8 cellular contexts compared by ENCODE assay signal in genomic region chr4:6269651-6270511, GRCh38. TPM values are rescaled to one million over a fixed set of nuclear protein-coding genes. Genes with fewer than 3 reads are reported as not detected.
A peak's percentile ranks its signal among the peaks of the same experiment; 100 is the strongest.
DNase-seq lines count a peak whose midpoint lies in the region; ATAC-seq and TF ChIP-seq lines count a peak whose summit lies in the region.

Gene WFS1 (plus strand): TSS chr4:6269850. CDS start chr4:6277456, 7,606 bp downstream.

- no peaks in the 10 kb centered on the region for H3K36me3 Mint-ChIP-seq in natural killer cell treated with Interleukin-12 subunit alpha and Interleukin-12 subunit beta and Interleukin-15 and Interleukin-18, amount 100 ng/mL, for 72 hours

- WGBS in GM23248 (ENCODE audit: low coverage in 1 of 2, low lambda C conversion rate in 2 of 2, missing lambda C conversion rate in 2 of 2), 2 experiments, result 0 to 2% methylated on average over 39 to 45 of the region's 99 CpGs

- H3K4me3 ChIP-seq in DOHH2 (ENCODE audit: low read length), result peak within 1 kb of the TSS; percentile 74
- peak within 1 kb of the TSS; percentile 86 for H3K4me3 ChIP-seq in GM23248

- H2AFZ ChIP-seq in GM23248, result peak within 1 kb of the TSS; percentile 91

- H3K9me2 ChIP-seq in DOHH2 (replicated peaks; ENCODE audit: control insufficient read depth, low read length) (no peaks in the 10 kb centered on the region), GM23248 (ENCODE audit: insufficient read depth) (no peaks in the 10 kb centered on the region)

- H3K36me3 ChIP-seq in DOHH2 (ENCODE audit: control insufficient read depth, low read length), result no peaks in the 10 kb centered on the region
- H3K36me3 ChIP-seq in GM23248 (ENCODE audit: low read depth), result no peaks in the 10 kb centered on the region

- H3K9me3 ChIP-seq in DOHH2 (ENCODE audit: control insufficient read depth, insufficient read depth, low read length), result no peaks in the 10 kb centered on the region
- H3K9me3 ChIP-seq in GM23248 (ENCODE audit: low read depth), result no peaks in the 10 kb centered on the region

- ATAC-seq in natural killer cell treated with Interleukin-12 subunit alpha and Interleukin-12 subunit beta and Interleukin-15 and Interleukin-18, amount 100 ng/mL, for 72 hours, result peak; percentile 100

- H3K4me2 ChIP-seq in DOHH2 (ENCODE audit: low read length) (peak within 1 kb of the TSS; percentile 85), GM23248 (ENCODE audit: unreplicated experiment) (peak within 1 kb of the TSS; percentile 96)

- DNase-seq in GM23248, result peak; percentile 99
- peak; percentile 95 for DNase-seq in LHCN-M2 (ENCODE audit: low read depth)
- DNase-seq in SHP77 (lab: John Stamatoyannopoulos, UW), result peak; percentile 79 to 81
- DNase-seq in activated gamma-delta T cell treated with Interleukin-2 at 50 U/mL for 16 hours, result peak; percentile 98
- DNase-seq in fibroblast of the conjunctiva (ENCODE audit: low read depth), result peak; percentile 95
- DNase-seq in natural killer cell treated with Interleukin-12 subunit alpha and Interleukin-12 subunit beta and Interleukin-15 and Interleukin-18, amount 100 ng/mL, for 72 hours (ENCODE audit: low spot score), result peak; percentile 98
- peak; percentile 98 for DNase-seq in stimulated activated naive CD4-positive, alpha-beta T cell treated with Interleukin-2 at 50 U/mL for 16 hours (lab: John Stamatoyannopoulos, UW)

- no peaks in the 10 kb centered on the region for H3K79me2 ChIP-seq in DOHH2 (ENCODE audit: control insufficient read depth, low read length)
- H3K79me2 ChIP-seq in GM23248 (ENCODE audit: insufficient read depth), result 0 out of 2 replicates have a peak, but pooled peaks cover under 1% of the 10 kb centered on the region

- H3F3A ChIP-seq in DOHH2 (ENCODE audit: control insufficient read depth, insufficient read depth) (no peaks in the 10 kb centered on the region), GM23248 (ENCODE audit: insufficient read depth) (peaks cover 14% of the 10 kb centered on the region)

- peak within 1 kb of the TSS; percentile 84 for H3K9ac ChIP-seq in GM23248

- no peaks in the 10 kb centered on the region; the same call in 1 of the 2 replicates for H4K20me1 ChIP-seq in DOHH2 (ENCODE audit: control insufficient read depth, insufficient read depth, low read depth, low read length)
- H4K20me1 ChIP-seq in GM23248 (ENCODE audit: insufficient read depth), result 0 out of 2 replicates have a peak, but pooled peaks cover 5% of the 10 kb centered on the region

- peaks cover 23% of the 10 kb centered on the region in 2 donors for H3K4me1 Mint-ChIP-seq in natural killer cell treated with Interleukin-12 subunit alpha and Interleukin-12 subunit beta and Interleukin-15 and Interleukin-18, amount 100 ng/mL, for 72 hours (ENCODE audit: low read depth in 2 of 2)

- TF ChIP-seq CTCF in DOHH2 (IDR thresholded peaks at IDR 0.05; ENCODE audit: low read depth, low read length, poor library complexity, severe bottlenecking), result no peak

- H3K9me3 Mint-ChIP-seq in natural killer cell treated with Interleukin-12 subunit alpha and Interleukin-12 subunit beta and Interleukin-15 and Interleukin-18, amount 100 ng/mL, for 72 hours, result no peaks in the 10 kb centered on the region

- H3K4me1 ChIP-seq in DOHH2 (ENCODE audit: control insufficient read depth, low read length) (peaks cover 23% of the 10 kb centered on the region), GM23248 (ENCODE audit: insufficient read depth) (peaks cover 14% of the 10 kb centered on the region)

- H3K27ac Mint-ChIP-seq in natural killer cell treated with Interleukin-12 subunit alpha and Interleukin-12 subunit beta and Interleukin-15 and Interleukin-18, amount 100 ng/mL, for 72 hours, result no peak within 1 kb of the TSS

- H3K27ac ChIP-seq in DOHH2 (ENCODE audit: low read depth, low read length), result no peak within 1 kb of the TSS
- H3K27ac ChIP-seq in GM23248, result no peak within 1 kb of the TSS

- H3K27me3 Mint-ChIP-seq in natural killer cell treated with Interleukin-12 subunit alpha and Interleukin-12 subunit beta and Interleukin-15 and Interleukin-18, amount 100 ng/mL, for 72 hours, result peaks cover 18 to 22% of the 10 kb centered on the region in 2 donors

- H3K4me3 Mint-ChIP-seq in natural killer cell treated with Interleukin-12 subunit alpha and Interleukin-12 subunit beta and Interleukin-15 and Interleukin-18, amount 100 ng/mL, for 72 hours, result peak within 1 kb of the TSS; percentile 76

- H3K27me3 ChIP-seq in DOHH2 (ENCODE audit: control insufficient read depth, low read length), result peaks cover 3% of the 10 kb centered on the region; the same call in 1 of the 2 replicates
- peaks cover 5% of the 10 kb centered on the region; the same call in 1 of the 2 replicates for H3K27me3 ChIP-seq in GM23248 (replicated peaks; ENCODE audit: insufficient read depth)

- in situ Hi-C loops in GM23248 (cut with MboI), result loop anchor here (5.0 kb wide), 1 partner anchor 57 kb away; no protein-coding TSS in a partner anchor

RNA-seq across cellular contexts. Expression of gene WFS1, which starts in this region (rescaled TPM):
- total RNA-seq in GM23248 (2014; rRNA removed; shearing (Covaris generic)), result 21.5 and 24.2 TPM in 2 replicates
- polyA plus RNA-seq in GM23248 (2016; fragmentation: Nextera tagmentation; extraction: Ambion mirVana), result 24.4 and 25.0 TPM in 2 replicates
- total RNA-seq in LHCN-M2 (2014; rRNA removed), result 19.5 and 23.3 TPM in 2 replicates
- polyA plus RNA-seq in LHCN-M2 (2012), result 22.4 TPM
- 1 to 10 TPM; 3.1 to 7.4 TPM for total RNA-seq in natural killer cell treated with Interleukin-12 subunit alpha and Interleukin-12 subunit beta and Interleukin-15 and Interleukin-18, amount 100 ng/mL, for 72 hours
